ENCODE assay signal across 1 cellular context in the genomic region with DNA sequence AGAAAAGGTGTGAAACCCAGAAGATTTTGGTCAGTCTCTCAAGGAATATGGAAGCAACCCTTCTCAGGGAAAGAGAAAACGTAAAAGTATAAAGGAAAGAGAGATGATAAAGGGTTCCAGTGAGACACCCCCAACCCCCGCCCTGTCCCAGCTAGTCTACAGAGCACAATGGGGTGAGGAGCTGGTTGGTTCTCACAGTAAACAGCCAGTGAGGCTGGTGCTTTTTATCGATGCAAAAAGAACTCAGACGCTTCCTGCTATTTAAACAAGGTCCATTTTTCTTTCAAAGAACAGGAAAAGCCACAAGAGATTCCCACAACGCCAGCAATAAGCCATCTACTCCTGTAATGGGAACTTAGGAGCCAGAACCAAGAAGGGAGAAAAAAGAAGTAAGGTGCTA.
TF ChIP-seq lines count a peak whose summit lies in the region.

No MANE protein-coding gene starts in this region.

TF ChIP-seq in HepG2, 621 proteins besides CTCF, POLR2A, EP300 and RAD21 (continued from another document):
- TF ChIP-seq, protein P1, sequence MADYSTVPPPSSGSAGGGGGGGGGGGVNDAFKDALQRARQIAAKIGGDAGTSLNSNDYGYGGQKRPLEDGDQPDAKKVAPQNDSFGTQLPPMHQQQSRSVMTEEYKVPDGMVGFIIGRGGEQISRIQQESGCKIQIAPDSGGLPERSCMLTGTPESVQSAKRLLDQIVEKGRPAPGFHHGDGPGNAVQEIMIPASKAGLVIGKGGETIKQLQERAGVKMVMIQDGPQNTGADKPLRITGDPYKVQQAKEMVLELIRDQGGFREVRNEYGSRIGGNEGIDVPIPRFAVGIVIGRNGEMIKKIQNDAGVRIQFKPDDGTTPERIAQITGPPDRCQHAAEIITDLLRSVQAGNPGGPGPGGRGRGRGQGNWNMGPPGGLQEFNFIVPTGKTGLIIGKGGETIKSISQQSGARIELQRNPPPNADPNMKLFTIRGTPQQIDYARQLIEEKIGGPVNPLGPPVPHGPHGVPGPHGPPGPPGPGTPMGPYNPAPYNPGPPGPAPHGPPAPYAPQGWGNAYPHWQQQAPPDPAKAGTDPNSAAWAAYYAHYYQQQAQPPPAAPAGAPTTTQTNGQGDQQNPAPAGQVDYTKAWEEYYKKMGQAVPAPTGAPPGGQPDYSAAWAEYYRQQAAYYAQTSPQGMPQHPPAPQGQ (CRISPR knock-in tag; IDR thresholded peaks at IDR 0.05; ENCODE audit: borderline replicate concordance): no peak
- TF ChIP-seq ZNF747 (CRISPR knock-in tag; IDR thresholded peaks at IDR 0.05; ENCODE audit: borderline replicate concordance) (no peak), ZNF547 (CRISPR knock-in tag; IDR thresholded peaks at IDR 0.05) (no peak)
- TF ChIP-seq, protein P2, sequence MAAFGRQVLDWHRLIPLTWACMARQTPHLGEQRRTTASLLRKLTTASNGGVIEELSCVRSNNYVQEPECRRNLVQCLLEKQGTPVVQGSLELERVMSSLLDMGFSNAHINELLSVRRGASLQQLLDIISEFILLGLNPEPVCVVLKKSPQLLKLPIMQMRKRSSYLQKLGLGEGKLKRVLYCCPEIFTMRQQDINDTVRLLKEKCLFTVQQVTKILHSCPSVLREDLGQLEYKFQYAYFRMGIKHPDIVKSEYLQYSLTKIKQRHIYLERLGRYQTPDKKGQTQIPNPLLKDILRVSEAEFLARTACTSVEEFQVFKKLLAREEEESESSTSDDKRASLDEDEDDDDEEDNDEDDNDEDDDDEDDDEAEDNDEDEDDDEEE (CRISPR knock-in tag; IDR thresholded peaks at IDR 0.05): no peak
TF ChIP-seq in HepG2: peak in this region for 0.
